7 cellular contexts compared by ENCODE assay signal in the genomic region with DNA sequence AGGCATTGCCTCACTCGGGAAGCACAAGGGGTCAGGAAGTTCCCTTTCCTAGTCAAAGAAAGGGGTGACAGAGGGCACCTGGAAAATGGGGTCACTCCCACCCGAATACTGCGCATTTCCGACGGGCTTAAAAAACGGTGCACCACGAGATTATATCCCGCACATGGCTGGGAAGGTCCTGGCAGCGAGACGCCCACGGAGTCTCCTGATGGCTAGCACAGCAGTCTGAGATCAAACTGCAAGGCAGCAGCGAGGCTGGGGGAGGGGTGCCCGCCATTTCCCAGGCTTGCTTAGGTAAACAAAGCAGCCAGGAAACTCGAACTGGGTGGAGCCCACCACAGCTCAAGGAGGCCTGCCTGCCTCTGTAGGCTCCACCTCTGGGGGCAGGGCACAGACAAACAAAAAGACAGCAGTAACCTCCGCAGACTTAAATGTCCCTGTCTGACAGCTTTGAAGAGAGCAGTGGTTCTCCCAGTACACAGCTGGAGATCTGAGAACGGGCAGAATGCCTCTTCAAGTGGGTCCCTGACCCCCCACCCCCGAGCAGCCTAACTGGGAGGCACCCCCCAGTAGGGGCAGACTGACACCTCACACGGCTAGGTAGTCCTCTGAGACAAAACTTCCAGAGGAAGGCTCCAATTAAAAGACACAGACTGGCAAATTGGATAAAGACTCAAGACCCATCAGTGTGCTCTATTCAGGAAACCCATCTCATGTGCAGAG.
DNase-seq lines count a peak whose midpoint lies in the region; ATAC-seq and TF ChIP-seq lines count a peak whose summit lies in the region.
"Not testable (repeated sequence)": the region's sequence is repeated elsewhere in the genome, so short reads cannot be mapped to it uniquely, and the experiment has no call there.

No MANE protein-coding gene starts in this region.

- H3K4me3 ChIP-seq in H7 (ENCODE audit: insufficient read depth, low read depth, low read length) = peak overlapping the region; percentile 28
- H3K4me3 ChIP-seq in PC-9 = peak overlapping the region; percentile 39; the same call in 1 of the 2 replicates
- H3K4me3 ChIP-seq in epithelial cell of proximal tubule (ENCODE audit: low read depth, low read length) = peak overlapping the region; percentile 27
- not testable (repeated sequence) for H3K4me3 ChIP-seq in lower lobe of right lung, ovary

- H3K9me3 Mint-ChIP-seq in activated CD8-positive, alpha-beta T cell treated with anti-CD3 and anti-CD28 coated beads, Interleukin-2, amount 10 ng/mL, durations not matched to agents 7 days and 5 days (ENCODE audit: insufficient read depth) = not testable (repeated sequence)

- H3K27me3 ChIP-seq in H7 (ENCODE audit: control insufficient read depth, insufficient read depth, low read length); PC-9 (ENCODE audit: insufficient read depth, low read depth); lower lobe of right lung (ENCODE audit: low read depth); ovary: not testable (repeated sequence)

- not testable (repeated sequence) for H3K36me3 ChIP-seq in H7 (replicated peaks; ENCODE audit: control insufficient read depth, insufficient read depth, low read length); PC-9 (ENCODE audit: low read depth); lower lobe of right lung; ovary

- not testable (repeated sequence) for H3F3A ChIP-seq in PC-9 (ENCODE audit: insufficient read depth, low read depth)

- not testable (repeated sequence) for H3K79me2 ChIP-seq in PC-9 (ENCODE audit: low read depth)

- not testable (repeated sequence) for H3K27ac ChIP-seq in PC-9, lower lobe of right lung, ovary

- CTCF ChIA-PET in PC-9 (lab: Charles Lee); activated CD8-positive, alpha-beta T cell treated with anti-CD3 and anti-CD28 coated beads, Interleukin-2, amount 10 ng/mL, durations not matched to agents 7 days and 5 days (lab: Charles Lee): not testable (repeated sequence)

- intact Hi-C loops in PC-9 (cut with micrococcal nuclease; ENCODE audit: unreplicated experiment) = loop anchor here (2.0 kb wide), 1 partner anchor 184 kb away; no protein-coding TSS in a partner anchor
- intact Hi-C loops in lower lobe of right lung (cut with DNase I); ovary (cut with DNase I): not testable (repeated sequence)

- WGBS in ovary, 3 donors = 36 to 57% (median 46%) methylated on average over 17 to 18 of the region's 18 CpGs

- H2AFZ ChIP-seq in PC-9 = peak overlapping the region; percentile 69

- H3K36me3 Mint-ChIP-seq in activated CD8-positive, alpha-beta T cell treated with anti-CD3 and anti-CD28 coated beads, Interleukin-2, amount 10 ng/mL, durations not matched to agents 7 days and 5 days (ENCODE audit: low read depth) = not testable (repeated sequence)

- not testable (repeated sequence) for H3K9me3 ChIP-seq in PC-9 (ENCODE audit: insufficient read depth, low read depth); lower lobe of right lung; ovary

- not testable (repeated sequence) for H3K4me1 Mint-ChIP-seq in activated CD8-positive, alpha-beta T cell treated with anti-CD3 and anti-CD28 coated beads, Interleukin-2, amount 10 ng/mL, durations not matched to agents 7 days and 5 days (ENCODE audit: low read depth)

- peak overlapping the region; percentile 53 for H3K4me2 ChIP-seq in PC-9

- ATAC-seq in activated CD8-positive, alpha-beta T cell treated with anti-CD3 and anti-CD28 coated beads, Interleukin-2, amount 10 ng/mL, durations not matched to agents 7 days and 5 days; lower lobe of right lung: not testable (repeated sequence)

- not testable (repeated sequence) for TF ChIP-seq CTCF in PC-9 (conservative IDR thresholded peaks at IDR 0.05); epithelial cell of proximal tubule (conservative IDR thresholded peaks at IDR 0.05; ENCODE audit: low read depth, low read length); lower lobe of right lung (IDR thresholded peaks at IDR 0.05); ovary (IDR thresholded peaks at IDR 0.05)

- peak overlapping the region; percentile 11 for H3K27ac Mint-ChIP-seq in activated CD8-positive, alpha-beta T cell treated with anti-CD3 and anti-CD28 coated beads, Interleukin-2, amount 10 ng/mL, durations not matched to agents 7 days and 5 days

- TF ChIP-seq POLR2A in ovary (IDR thresholded peaks at IDR 0.05) = not testable (repeated sequence)

- not testable (repeated sequence) for DNase-seq in H7; activated CD8-positive, alpha-beta T cell treated with anti-CD3 and anti-CD28 coated beads, Interleukin-2, amount 10 ng/mL, durations not matched to agents 7 days and 5 days; epithelial cell of proximal tubule (ENCODE audit: low read depth)
- DNase-seq in PC-9 = peak in 1 of 2 experiments; percentile 29
- DNase-seq in amniotic epithelial cell (ENCODE audit: low read depth) = peak; percentile 23
- DNase-seq in lower lobe of right lung = peak; percentile 29
- DNase-seq in ovary = peak in 3 of 5 donors; percentile 13 to 34 (median 18)

- POLR2A ChIA-PET in PC-9 (lab: Charles Lee; ENCODE audit: unreplicated experiment) = not testable (repeated sequence)
- POLR2A ChIA-PET in activated CD8-positive, alpha-beta T cell treated with anti-CD3 and anti-CD28 coated beads, Interleukin-2, amount 10 ng/mL, durations not matched to agents 7 days and 5 days (lab: Charles Lee) = interaction anchor here (0.8 kb wide), 1 partner anchor 54 kb away, joined by 3 read pairs; no protein-coding TSS in a partner anchor

- peak overlapping the region; percentile 38 for H3K4me3 Mint-ChIP-seq in activated CD8-positive, alpha-beta T cell treated with anti-CD3 and anti-CD28 coated beads, Interleukin-2, amount 10 ng/mL, durations not matched to agents 7 days and 5 days

- H3K4me1 ChIP-seq in PC-9 (replicated peaks; ENCODE audit: insufficient read depth); lower lobe of right lung; ovary (ENCODE audit: insufficient read depth): not testable (repeated sequence)

- not testable (repeated sequence) for H3K27me3 Mint-ChIP-seq in activated CD8-positive, alpha-beta T cell treated with anti-CD3 and anti-CD28 coated beads, Interleukin-2, amount 10 ng/mL, durations not matched to agents 7 days and 5 days (ENCODE audit: low read depth)

- not testable (repeated sequence) for TF ChIP-seq EP300 in ovary (IDR thresholded peaks at IDR 0.05)

- BruUV-seq in PC-9 (replicated peaks; lab: Mats Ljungman, UMichigan) = not testable (repeated sequence)

- H4K20me1 ChIP-seq in PC-9 (ENCODE audit: insufficient read depth) = not testable (repeated sequence)

- H3K9me2 ChIP-seq in PC-9 (ENCODE audit: insufficient read depth) = not testable (repeated sequence)
